30 cellular contexts compared by ENCODE assay signal in the genomic region with DNA sequence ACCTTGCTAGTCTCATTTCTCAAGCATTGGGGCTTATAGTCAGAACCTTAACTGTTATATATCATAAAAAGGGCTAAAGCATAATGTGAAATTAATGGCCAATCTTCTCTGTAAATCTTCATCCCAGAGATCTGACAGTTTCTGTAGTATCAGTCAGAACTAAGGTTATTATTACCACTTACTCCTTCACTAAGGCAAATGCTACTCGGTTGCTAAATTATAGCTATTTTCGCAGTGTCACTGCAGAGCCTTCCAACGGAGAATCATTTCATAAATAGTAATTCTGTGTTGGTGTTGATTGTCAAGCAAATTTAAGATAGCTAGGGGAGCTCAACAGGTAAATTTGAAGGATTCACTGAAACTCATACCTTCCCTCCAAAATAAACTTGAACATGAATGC.
"Had no signal": no experiment of that assay in that cellular context is flagged by ENCODE, and none has a peak within 500 bp of the region (broad histone marks: within the 10 kb centered on the region; RNA-seq: fewer than 3 reads in every experiment).

No MANE protein-coding gene starts in this region.

- H3K9me3 ChIP-seq: ascending aorta had no signal

- H3K27me3 ChIP-seq: ascending aorta, cardiac muscle cell had no signal

- DNase-seq: activated B cell treated with CpG ODN at 0.5 μM for 24 hours; activated CD4-positive, alpha-beta memory T cell treated with anti-CD3 and anti-CD28 coated beads, Interleukin-2, amount 10 ng/mL, durations not matched to agents 7 days and 5 days; activated CD4-positive, alpha-beta T cell treated with anti-CD3 and anti-CD28 coated beads for 4 hours; activated CD4-positive, alpha-beta T cell treated with anti-CD3 and anti-CD28 coated beads, Interleukin-2, amount 10 ng/mL, durations not matched to agents 24 days and 14 days; activated CD4-positive, alpha-beta T cell treated with anti-CD3 and anti-CD28 coated beads, Interleukin-2, amount 50 U/mL, for 1 hour; activated CD4-positive, alpha-beta T cell treated with anti-CD3 and anti-CD28 coated beads, Interleukin-2, amount 50 U/mL, for 48 hours; activated CD4-positive, CD25-positive, alpha-beta regulatory T cell treated with anti-CD3 and anti-CD28 coated beads, Interleukin-2, amount 50 U/mL, for 72 hours; activated CD8-positive, alpha-beta memory T cell treated with anti-CD3 and anti-CD28 coated beads for 24 hours; activated CD8-positive, alpha-beta memory T cell treated with anti-CD3 and anti-CD28 coated beads, Interleukin-2, amount 10 ng/mL, durations not matched to agents 7 days and 5 days; activated CD8-positive, alpha-beta memory T cell treated with anti-CD3 and anti-CD28 coated beads, Interleukin-2, amount 50 U/mL, for 48 hours; activated CD8-positive, alpha-beta T cell treated with anti-CD3 and anti-CD28 coated beads, Interleukin-2, amount 10 ng/mL, durations not matched to agents 7 days and 5 days; activated effector memory CD4-positive, alpha-beta T cell treated with Interleukin-2 at 50 U/mL for 16 hours; activated gamma-delta T cell; activated naive CD4-positive, alpha-beta T cell treated with anti-CD3 and anti-CD28 coated beads, Interleukin-2, amount 10 ng/mL, durations not matched to agents 7 days and 5 days; activated naive CD4-positive, alpha-beta T cell treated with Interleukin-2 at 50 U/mL for 16 hours; activated naive CD8-positive, alpha-beta T cell treated with anti-CD3 and anti-CD28 coated beads, Interleukin-2, amount 10 ng/mL, durations not matched to agents 7 days and 5 days; activated naive CD8-positive, alpha-beta T cell treated with anti-CD3 and anti-CD28 coated beads, Interleukin-2, amount 50 U/mL, for 24 hours; activated T-cell treated with anti-CD3 and anti-CD28 coated beads, Interleukin-2, amount 50 U/mL, for 24 hours; activated T-cell treated with anti-CD3 and anti-CD28 coated beads, Interleukin-2, amount 50 U/mL, for 48 hours; amygdala; anterior cingulate cortex; caudate nucleus; cerebellar nuclear complex; T-helper 2 cell; T-helper 9 cell had no signal

- FAIRE-seq: bronchial epithelial cell, TTC549 had no signal

- H3K4me1 ChIP-seq: ascending aorta had no signal

- H3K4me3 ChIP-seq: ascending aorta, cardiac muscle cell had no signal

- H3K27ac ChIP-seq: ascending aorta, cardiac muscle cell, VCaP had no signal

- H3K36me3 ChIP-seq: ascending aorta, cardiac muscle cell had no signal
